Comparison of ENCODE assay signal across 11 cellular contexts in genomic region chr6:170347091-170347490, GRCh38. TPM values are rescaled to one million over a fixed set of nuclear protein-coding genes. Genes with fewer than 3 reads are reported as not detected.
DNase-seq lines count a peak whose midpoint lies in the region; ATAC-seq and TF ChIP-seq lines count a peak whose summit lies in the region.
"Had no signal": no experiment of that assay in that cellular context is flagged by ENCODE, and none has a peak within 500 bp of the region (broad histone marks: within the 10 kb centered on the region; RNA-seq: fewer than 3 reads in every experiment).

No MANE protein-coding gene starts in this region.

- DNase-seq in activated naive CD4-positive, alpha-beta T cell treated with anti-CD3 and anti-CD28 coated beads for 36 hours = peak; percentile 46
- no peak for DNase-seq in activated naive CD4-positive, alpha-beta T cell treated with anti-CD3 and anti-CD28 coated beads, Interleukin-2, amount 50 U/mL, for 16 hours
- DNase-seq in M059J (ENCODE audit: low read depth) (peak; percentile 29), A673 (ENCODE audit: low spot score) (no peak)
- DNase-seq in stimulated activated CD8-positive, alpha-beta memory T cell treated with anti-CD3 and anti-CD28 coated beads, Interleukin-4, amount 100 ng/mL, for 48 hours = peak; percentile 30

- H3K4me1 Mint-ChIP-seq in activated naive CD4-positive, alpha-beta T cell treated with anti-CD3 and anti-CD28 coated beads for 36 hours (ENCODE audit: low read depth) = peaks cover 30% of the 10 kb centered on the region

- H3K27me3 Mint-ChIP-seq in activated naive CD4-positive, alpha-beta T cell treated with anti-CD3 and anti-CD28 coated beads for 36 hours (ENCODE audit: low read depth) = no peaks in the 10 kb centered on the region
- H3K27me3 Mint-ChIP-seq: B cell had no signal

- no TSS peak for BruUV-seq in A673 (replicated peaks; lab: Mats Ljungman, UMichigan)

- peaks cover 25% of the 10 kb centered on the region for H3K36me3 ChIP-seq in A673 (ENCODE audit: insufficient read depth, low read length, poor library complexity, severe bottlenecking)

- H3K4me1 ChIP-seq in A673 (ENCODE audit: insufficient read depth, low read length, poor library complexity, severe bottlenecking) = peaks cover 10% of the 10 kb centered on the region
- H3K4me1 ChIP-seq: gastroesophageal sphincter had no signal

- H3K27me3 ChIP-seq in A673 (replicated peaks; ENCODE audit: insufficient read depth, low read depth, low read length, poor library complexity) = no peaks in the 10 kb centered on the region
- H3K27me3 ChIP-seq: gastroesophageal sphincter had no signal

- peak overlapping the region; percentile 41 for H3K27ac Mint-ChIP-seq in activated naive CD4-positive, alpha-beta T cell treated with anti-CD3 and anti-CD28 coated beads for 36 hours
- H3K27ac Mint-ChIP-seq: B cell had no signal

- POLR2A ChIA-PET in A673 (lab: Charles Lee; ENCODE audit: low non-redundant PET) = no interaction called here

- H3K27ac ChIP-seq in A673 (ENCODE audit: low read depth, low read length, poor library complexity, severe bottlenecking) = no peak overlapping the region
- H3K27ac ChIP-seq: gastroesophageal sphincter had no signal

- peaks cover 61% of the 10 kb centered on the region for H3K36me3 Mint-ChIP-seq in activated naive CD4-positive, alpha-beta T cell treated with anti-CD3 and anti-CD28 coated beads for 36 hours (ENCODE audit: low read depth)

- peaks cover 9% of the 10 kb centered on the region for H3K9me3 ChIP-seq in A673 (ENCODE audit: low read depth, low read length, poor library complexity, severe bottlenecking)
- H3K9me3 ChIP-seq: gastroesophageal sphincter had no signal

- H3K4me3 ChIP-seq in A673 (ENCODE audit: low read depth, low read length, poor library complexity, severe bottlenecking) = no peak overlapping the region
- H3K4me3 ChIP-seq: gastroesophageal sphincter had no signal

- TF ChIP-seq CTCF in A673 (conservative IDR thresholded peaks at IDR 0.05; ENCODE audit: low read depth, low read length) = no peak

- ATAC-seq in HG02678 (IDR thresholded peaks at IDR 0.05; ENCODE audit: unreplicated experiment) = peak; percentile 78
- ATAC-seq in GM19324 (IDR thresholded peaks at IDR 0.05; ENCODE audit: low FRiP score, unreplicated experiment) = no peak
- ATAC-seq in HG03175 (IDR thresholded peaks at IDR 0.05; ENCODE audit: unreplicated experiment) = no peak
- ATAC-seq: gastroesophageal sphincter had no signal

- H3K9me3 Mint-ChIP-seq in activated naive CD4-positive, alpha-beta T cell treated with anti-CD3 and anti-CD28 coated beads for 36 hours = peaks cover 12% of the 10 kb centered on the region

- CTCF ChIA-PET in activated naive CD4-positive, alpha-beta T cell treated with anti-CD3 and anti-CD28 coated beads for 36 hours (lab: Charles Lee) = no interaction called here
- CTCF ChIA-PET in A673 (lab: Charles Lee) = no interaction called here

- no peak overlapping the region for H3K4me3 Mint-ChIP-seq in activated naive CD4-positive, alpha-beta T cell treated with anti-CD3 and anti-CD28 coated beads for 36 hours
- H3K4me3 Mint-ChIP-seq: B cell, brain had no signal

- intact Hi-C loops in activated naive CD4-positive, alpha-beta T cell treated with anti-CD3 and anti-CD28 coated beads for 36 hours (cut with micrococcal nuclease) = no loop called here
- intact Hi-C loops in A673 (cut with micrococcal nuclease; ENCODE audit: unreplicated experiment) = no loop called here

RNA-seq across cellular contexts. Expression of gene FAM120B, which starts 40.5 kb away (rescaled TPM):
- 10 to 100 TPM; 15.5 to 16.1 TPM for total RNA-seq in activated naive CD4-positive, alpha-beta T cell treated with anti-CD3 and anti-CD28 coated beads for 36 hours
- 6.9 and 16.1 TPM in 2 replicates for total RNA-seq in M059J (2014; rRNA removed; shearing (Covaris generic))
- total RNA-seq in A673 (2021) = 30.3 and 31.6 TPM in 2 replicates

RNA-seq across cellular contexts. Expression of gene DLL1, which starts 56.2 kb away (rescaled TPM):
- total RNA-seq in activated naive CD4-positive, alpha-beta T cell treated with anti-CD3 and anti-CD28 coated beads for 36 hours = 1 to 10 TPM; 3.2 to 3.5 TPM
- total RNA-seq in M059J (2014; rRNA removed; shearing (Covaris generic)) = 0.07 and 2.0 TPM in 2 replicates
- 1.1 and 1.2 TPM in 2 replicates for total RNA-seq in A673 (2021)

Comparison
In these comparisons a context has a peak if more than half of its experiments do, and no peak if none do; other contexts are left out.
1. DNase-seq: peak in activated naive CD4-positive, alpha-beta T cell treated with anti-CD3 and anti-CD28 coated beads for 36 hours (single experiment), M059J (single experiment) and stimulated activated CD8-positive, alpha-beta memory T cell treated with anti-CD3 and anti-CD28 coated beads, Interleukin-4, amount 100 ng/mL, for 48 hours (single experiment); none in activated naive CD4-positive, alpha-beta T cell treated with anti-CD3 and anti-CD28 coated beads, Interleukin-2, amount 50 U/mL, for 16 hours (single experiment) and A673 (single experiment).